1 cellular context compared by ENCODE assay signal in genomic region chr20:34088871-34089479, GRCh38.
A peak's percentile ranks its signal among the peaks of the same experiment; 100 is the strongest.
TF ChIP-seq lines count a peak whose summit lies in the region.

No MANE protein-coding gene starts in this region.

TF ChIP-seq in H1, 55 proteins besides CTCF, POLR2A, EP300 and RAD21:
- no peak for TF ChIP-seq SIRT6 (IDR thresholded peaks at IDR 0.05; ENCODE audit: low read length)
- TF ChIP-seq POLR2AphosphoS5 (IDR thresholded peaks at IDR 0.05; ENCODE audit: low read depth, low read length): peak; percentile 60
- TF ChIP-seq SP2 (IDR thresholded peaks at IDR 0.05; ENCODE audit: low read length): no peak
